10 cellular contexts compared by ENCODE assay signal in genomic region chr3:182739619-182740018, GRCh38.
A peak's percentile ranks its signal among the peaks of the same experiment; 100 is the strongest.
DNase-seq lines count a peak whose midpoint lies in the region; ATAC-seq and TF ChIP-seq lines count a peak whose summit lies in the region.
"Had no signal": no experiment of that assay in that cellular context is flagged by ENCODE, and none has a peak within 500 bp of the region (broad histone marks: within the 10 kb centered on the region; RNA-seq: fewer than 3 reads in every experiment).

No MANE protein-coding gene starts in this region.

- no peak overlapping the region for H3K4me3 ChIP-seq in brain microvascular endothelial cell (ENCODE audit: low read depth, low read length)
- H3K4me3 ChIP-seq: right atrium auricular region had no signal

- ATAC-seq in HG02588 (IDR thresholded peaks at IDR 0.05; ENCODE audit: unreplicated experiment) (no peak), GM21390 (IDR thresholded peaks at IDR 0.05; ENCODE audit: unreplicated experiment) (no peak)

- no peaks in the 10 kb centered on the region for H3K36me3 Mint-ChIP-seq in nephron (ENCODE audit: low read depth)

- peak overlapping the region in 2 of 3 experiments; percentile 2 to 11 for H3K4me3 Mint-ChIP-seq in nephron

- no peaks in the 10 kb centered on the region for H3K27me3 ChIP-seq in brain microvascular endothelial cell (replicated peaks)
- H3K27me3 ChIP-seq: right atrium auricular region had no signal

- H3K4me1 Mint-ChIP-seq in nephron: peaks cover 38% of the 10 kb centered on the region

- H3K36me3 ChIP-seq in brain microvascular endothelial cell (replicated peaks): no peaks in the 10 kb centered on the region
- H3K36me3 ChIP-seq: right atrium auricular region had no signal

- TF ChIP-seq CTCF in brain microvascular endothelial cell (IDR thresholded peaks at IDR 0.05; ENCODE audit: low read depth, low read length, missing control alignments): no peak
- TF ChIP-seq CTCF in nephron (IDR thresholded peaks at IDR 0.05; ENCODE audit: unreplicated experiment in 3 of 3): no peak

- no peaks in the 10 kb centered on the region for H3K27me3 Mint-ChIP-seq in nephron (ENCODE audit: low read depth)

- no peak overlapping the region for H3K27ac ChIP-seq in brain microvascular endothelial cell
- H3K27ac ChIP-seq: KMS-11, right atrium auricular region had no signal

- H3K9me3 Mint-ChIP-seq in nephron: no peaks in the 10 kb centered on the region

- DNase-seq in DMS53 (lab: John Stamatoyannopoulos, UW) (peak; percentile 75), NCI-H2196 (lab: John Stamatoyannopoulos, UW; ENCODE audit: unreplicated experiment) (peak; percentile 42), brain microvascular endothelial cell (peak; percentile 75), epidermal melanocyte (ENCODE audit: insufficient read length, low spot score) (no peak)
- DNase-seq in activated T-cell treated with anti-CD3 and anti-CD28 coated beads, Interleukin-2, amount 50 U/mL, for 48 hours: no peak

- in situ Hi-C loops in brain microvascular endothelial cell (cut with HindIII; ENCODE audit: low pct_ligation_motif_present, low sequenced_read_pairs): no loop called here

- H3K27ac Mint-ChIP-seq in nephron: peak overlapping the region; percentile 36 to 47 (median 36)

Comparison
In these comparisons a context has a peak if more than half of its experiments do, and no peak if none do; other contexts are left out.
1. DNase-seq: peak in DMS53 (single experiment), NCI-H2196 (single experiment) and brain microvascular endothelial cell (single experiment); none in epidermal melanocyte (single experiment) and activated T-cell treated with anti-CD3 and anti-CD28 coated beads, Interleukin-2, amount 50 U/mL, for 48 hours (0 of 2).